ENCODE assay signal across 35 cellular contexts in genomic region chr14:77116194-77116817, GRCh38. TPM values are rescaled to one million over a fixed set of nuclear protein-coding genes. Genes with fewer than 3 reads are reported as not detected.
DNase-seq lines count a peak whose midpoint lies in the region; ATAC-seq and TF ChIP-seq lines count a peak whose summit lies in the region.
"Had no signal": no experiment of that assay in that cellular context is flagged by ENCODE, and none has a peak within 500 bp of the region (broad histone marks: within the 10 kb centered on the region; RNA-seq: fewer than 3 reads in every experiment).

No MANE protein-coding gene starts in this region.

- 64% methylated on average over 1 of the region's 1 CpG for WGBS in mammary epithelial cell (ENCODE audit: low coverage, missing lambda C conversion rate)

- H3K4me1 ChIP-seq in mammary epithelial cell (ENCODE audit: insufficient read depth, low read length), result no peaks in the 10 kb centered on the region

- in situ Hi-C loops in mammary epithelial cell (cut with MboI; ENCODE audit: low sequenced_read_pairs in 2 of 2), result no loop called here

- H3K36me3 Mint-ChIP-seq in MCF 10A (ENCODE audit: insufficient read depth, unreplicated experiment), result peaks cover 73% of the 10 kb centered on the region
- H3K36me3 Mint-ChIP-seq in T-helper 17 cell (ENCODE audit: low read depth), result no peaks in the 10 kb centered on the region
- peaks cover 29% of the 10 kb centered on the region for H3K36me3 Mint-ChIP-seq in type B pancreatic cell

- H3K4me3 Mint-ChIP-seq in MCF 10A (ENCODE audit: unreplicated experiment), result no peak overlapping the region
- no peak overlapping the region for H3K4me3 Mint-ChIP-seq in T-helper 17 cell
- H3K4me3 Mint-ChIP-seq in type B pancreatic cell, result no peak overlapping the region
- H3K4me3 Mint-ChIP-seq: activated CD8-positive, alpha-beta T cell treated with anti-CD3 and anti-CD28 coated beads, Interleukin-2, amount 10 ng/mL, durations not matched to agents 7 days and 5 days; activated naive CD4-positive, alpha-beta T cell treated with anti-CD3 and anti-CD28 coated beads, Interleukin-2, amount 50 U/mL, for 24 hours; CD14-positive monocyte; immature natural killer cell; neural crest cell had no signal

- H3K9me3 Mint-ChIP-seq in MCF 10A (ENCODE audit: unreplicated experiment) (no peaks in the 10 kb centered on the region), type B pancreatic cell (no peaks in the 10 kb centered on the region)
- H3K9me3 Mint-ChIP-seq: activated naive CD4-positive, alpha-beta T cell treated with anti-CD3 and anti-CD28 coated beads, Interleukin-2, amount 50 U/mL, for 24 hours; activated T-helper 2 cell treated with anti-CD3 and anti-CD28 coated beads, Interferon-gamma antibody, Interleukin-2, Interleukin-4, amounts not matched to agents 10 μg/mL and 5 μg/mL and 100 μg/mL, durations not matched to agents 14 hours and 24 hours and 36 hours; CD14-positive monocyte; immature natural killer cell; neural crest cell had no signal

- DNase-seq in mammary epithelial cell (no peak), MCF 10A (ENCODE audit: unreplicated experiment) (no peak), T-helper 17 cell (no peak), dedifferentiated amniotic fluid mesenchymal stem cell (ENCODE audit: extremely low spot score) (peak; percentile 40), type B pancreatic cell (ENCODE audit: extremely low spot score, unreplicated experiment) (no peak), HEK293T (ENCODE audit: extremely low spot score) (no peak), activated gamma-delta T cell (lab: John Stamatoyannopoulos, UW) (no peak)
- DNase-seq: 8988T; activated CD4-positive, alpha-beta T cell treated with anti-CD3 and anti-CD28 coated beads for 4 hours; activated CD8-positive, alpha-beta T cell treated with anti-CD3 and anti-CD28 coated beads, Interleukin-2, amount 10 ng/mL, durations not matched to agents 7 days and 5 days; amniotic stem cell; brain microvascular endothelial cell; effector CD8-positive, alpha-beta T cell; GOT3; immature natural killer cell; MM.1S; NCI-H2029 treated with DMSO at 0.1 percent for 48 hours; NCI-H524 treated with DMSO at 0.1 percent for 48 hours; NK-92 treated with Interleukin-12 subunit alpha and Interleukin-12 subunit beta, amount 100 ng/mL, for 24 hours; ovary; Right ventricle myocardium superior; spleen; stimulated activated CD4-positive, alpha-beta T cell treated with anti-CD3 and anti-CD28 coated beads, Interleukin-2, amount 100 ng/mL, for 24 hours; stimulated activated CD8-positive, alpha-beta memory T cell treated with anti-CD3 and anti-CD28 coated beads, Interleukin-4, amount 100 ng/mL, for 48 hours; stomach; thyroid gland had no signal

- H3K27ac Mint-ChIP-seq in MCF 10A (ENCODE audit: low read depth, unreplicated experiment) (no peak overlapping the region), T-helper 17 cell (peak overlapping the region; percentile 69), type B pancreatic cell (peak overlapping the region; percentile 18)
- H3K27ac Mint-ChIP-seq: activated CD8-positive, alpha-beta T cell treated with anti-CD3 and anti-CD28 coated beads, Interleukin-2, amount 10 ng/mL, durations not matched to agents 7 days and 5 days; activated naive CD4-positive, alpha-beta T cell treated with anti-CD3 and anti-CD28 coated beads, Interleukin-2, amount 50 U/mL, for 24 hours; activated T-helper 2 cell treated with anti-CD3 and anti-CD28 coated beads, Interferon-gamma antibody, Interleukin-2, Interleukin-4, amounts not matched to agents 10 μg/mL and 5 μg/mL and 100 μg/mL, durations not matched to agents 14 hours and 24 hours and 36 hours; CD14-positive monocyte had no signal

- no peak overlapping the region for H2AFZ ChIP-seq in mammary epithelial cell (ENCODE audit: low read depth, low read length)

- H3K4me1 Mint-ChIP-seq in MCF 10A (ENCODE audit: insufficient read depth, unreplicated experiment) (no peaks in the 10 kb centered on the region), T-helper 17 cell (peaks cover 9% of the 10 kb centered on the region), type B pancreatic cell (ENCODE audit: unreplicated experiment) (peaks cover 10% of the 10 kb centered on the region)

- ATAC-seq in T-helper 17 cell (no peak), GM21360 (IDR thresholded peaks at IDR 0.05; ENCODE audit: unreplicated experiment) (no peak)
- ATAC-seq: activated CD8-positive, alpha-beta T cell treated with anti-CD3 and anti-CD28 coated beads, Interleukin-2, amount 10 ng/mL, durations not matched to agents 7 days and 5 days; SK-N-SH treated with all-trans-retinoic acid at 6 μM for 48 hours had no signal

- POLR2A ChIA-PET in MCF 10A (lab: Yijun Ruan, JAX), result interaction anchor here (1.7 kb wide), 1 partner anchor 17 kb away, joined by 9 read pairs; the partner anchor contains the start of gene CIPC
- POLR2A ChIA-PET in HEK293T (lab: Yijun Ruan, JAX), result no interaction called here

- no peak overlapping the region for H3K9ac ChIP-seq in mammary epithelial cell (ENCODE audit: insufficient read depth, low read length)
- H3K9ac ChIP-seq: KMS-11 had no signal

- dilution Hi-C loops in mammary epithelial cell (cut with HindIII; ENCODE audit: low sequenced_read_pairs), result no loop called here

- H3K27ac ChIP-seq in mammary epithelial cell (ENCODE audit: insufficient read depth, low read depth, low read length), result no peak overlapping the region
- H3K27ac ChIP-seq: brain microvascular endothelial cell, KMS-11, ovary, spleen, stomach, thyroid gland had no signal

- BruUV-seq in mammary epithelial cell (replicated peaks; lab: Mats Ljungman, UMichigan), result TSS peak; percentile 12
- BruUV-seq in MCF 10A (replicated peaks; lab: Mats Ljungman, UMichigan), result no TSS peak

- CTCF ChIA-PET in mammary epithelial cell (lab: Charles Lee; ENCODE audit: low non-redundant PET) (no interaction called here), MCF 10A (lab: Yijun Ruan, JAX) (interaction anchor here (0.6 to 1.1 kb wide), 4 partner anchors 20 to 244 kb away, joined by 3 to 5 read pairs (median 3); no protein-coding TSS in a partner anchor), HEK293T (lab: Yijun Ruan, JAX) (interaction anchor here (1.4 kb wide), 1 partner anchor 10 kb away, joined by 4 read pairs; no protein-coding TSS in a partner anchor)

- intact Hi-C loops in mammary epithelial cell (cut with micrococcal nuclease), result no loop called here
- intact Hi-C loops in MCF 10A (cut with micrococcal nuclease), result no loop called here

- no peak overlapping the region for H3K4me2 ChIP-seq in mammary epithelial cell (ENCODE audit: insufficient read depth, low read depth, low read length)
- H3K4me2 ChIP-seq: KMS-11 had no signal

- no peak overlapping the region for H3K4me3 ChIP-seq in mammary epithelial cell (replicated peaks in 1 of 3; ENCODE audit: insufficient read depth in 1 of 3, low read depth in 2 of 3, low read length in 3 of 3)
- H3K4me3 ChIP-seq: ovary, spleen, stomach, thyroid gland had no signal

- TF ChIP-seq CTCF in mammary epithelial cell (conservative IDR thresholded peaks at IDR 0.05 in 1 of 2, IDR thresholded peaks at IDR 0.05 in 1 of 2; ENCODE audit: extremely low read depth in 1 of 2, insufficient read depth in 1 of 2, low read depth in 1 of 2, low read length in 2 of 2) (no peak), MCF 10A (IDR thresholded peaks at IDR 0.05; ENCODE audit: unreplicated experiment) (no peak), type B pancreatic cell (conservative IDR thresholded peaks at IDR 0.05) (no peak)

- peaks cover 7% of the 10 kb centered on the region for H3K36me3 ChIP-seq in mammary epithelial cell (ENCODE audit: insufficient read depth, low read length)
- H3K36me3 ChIP-seq: ovary had no signal

- no peaks in the 10 kb centered on the region for H4K20me1 ChIP-seq in mammary epithelial cell (ENCODE audit: insufficient read depth, low read length)

- H3K79me2 ChIP-seq in mammary epithelial cell (ENCODE audit: insufficient read depth, low read length), result no peaks in the 10 kb centered on the region

- H3K9me3 ChIP-seq in mammary epithelial cell (replicated peaks; ENCODE audit: insufficient read depth, low read length) (no peaks in the 10 kb centered on the region), T-helper 17 cell (ENCODE audit: control insufficient read depth, low read length, poor library complexity, severe bottlenecking) (no peaks in the 10 kb centered on the region)
- H3K9me3 ChIP-seq: ovary, spleen, stomach, thyroid gland had no signal

- H3K27me3 Mint-ChIP-seq in MCF 10A (ENCODE audit: insufficient read depth, unreplicated experiment) (no peaks in the 10 kb centered on the region), T-helper 17 cell (no peaks in the 10 kb centered on the region), type B pancreatic cell (no peaks in the 10 kb centered on the region)
- H3K27me3 Mint-ChIP-seq: activated naive CD4-positive, alpha-beta T cell treated with anti-CD3 and anti-CD28 coated beads, Interleukin-2, amount 50 U/mL, for 24 hours had no signal

- no peaks in the 10 kb centered on the region for H3K27me3 ChIP-seq in mammary epithelial cell (ENCODE audit: insufficient read depth, low read length)
- H3K27me3 ChIP-seq: brain microvascular endothelial cell, ovary, spleen, stomach, thyroid gland had no signal

TF ChIP-seq in HEK293T, 16 proteins besides CTCF, POLR2A, EP300 and RAD21 (continues in another document):
- no peak for TF ChIP-seq TARDBP (IDR thresholded peaks at IDR 0.05)
- no peak for TF ChIP-seq NFRKB (IDR thresholded peaks at IDR 0.05)
- TF ChIP-seq PKNOX1 (IDR thresholded peaks at IDR 0.05), result no peak
- no peak for TF ChIP-seq LEF1 (IDR thresholded peaks at IDR 0.05; ENCODE audit: borderline replicate concordance)
- no peak for TF ChIP-seq ZNF384 (IDR thresholded peaks at IDR 0.05)
- TF ChIP-seq SUZ12 (IDR thresholded peaks at IDR 0.05), result no peak
- TF ChIP-seq HDGF (IDR thresholded peaks at IDR 0.05; ENCODE audit: borderline replicate concordance), result no peak
- no peak for TF ChIP-seq BHLHE40 (IDR thresholded peaks at IDR 0.05; ENCODE audit: borderline replicate concordance)

RNA-seq across cellular contexts. Expression of gene CIPC, which starts 18.2 kb away (rescaled TPM):
- total RNA-seq in mammary epithelial cell, result 10 to 100 TPM; 11.6 to 30.2 TPM
- 9.9 TPM for polyA plus RNA-seq in mammary epithelial cell
- polyA minus RNA-seq in mammary epithelial cell, result 14.5 TPM
- 9.7 and 11.4 TPM in 2 replicates for total RNA-seq in MCF 10A (2022)
- total RNA-seq in T-helper 17 cell, result 10 to 100 TPM; 11.2 to 13.4 TPM
- total RNA-seq in type B pancreatic cell (ENCODE audit: low replicate concordance), result 27.2 and 34.0 TPM in 2 replicates

RNA-seq across cellular contexts. Expression of gene ZDHHC22, which starts 25.3 kb away (rescaled TPM):
- total RNA-seq in mammary epithelial cell (not detected), MCF 10A (2022) (not detected in 2 replicates), T-helper 17 cell (not detected), type B pancreatic cell (ENCODE audit: low replicate concordance) (0.24 TPM in 1 of 2 replicates, not detected in the other)
- not detected for polyA plus RNA-seq in mammary epithelial cell
- polyA minus RNA-seq in mammary epithelial cell, result not detected
- total RNA-seq: activated CD8-positive, alpha-beta T cell treated with anti-CD3 and anti-CD28 coated beads, Interleukin-2, amount 10 ng/mL, durations not matched to agents 7 days and 5 days; activated T-helper 2 cell treated with anti-CD3 and anti-CD28 coated beads, Interferon-gamma antibody, Interleukin-2, Interleukin-4, amounts not matched to agents 10 μg/mL and 5 μg/mL and 100 μg/mL, durations not matched to agents 14 hours and 24 hours and 36 hours; mesenteric fat pad; ovary; Right ventricle myocardium superior; spleen; T-helper 2 cell treated with Interferon-gamma antibody and Interleukin-4, amounts not matched to agents 100 ng/mL and 5 ng/mL, for 36 hours; thyroid gland had no signal
- polyA plus RNA-seq: CD14-positive monocyte, immature natural killer cell had no signal
